Comparison of ENCODE assay signal across 14 cellular contexts in the genomic region with DNA sequence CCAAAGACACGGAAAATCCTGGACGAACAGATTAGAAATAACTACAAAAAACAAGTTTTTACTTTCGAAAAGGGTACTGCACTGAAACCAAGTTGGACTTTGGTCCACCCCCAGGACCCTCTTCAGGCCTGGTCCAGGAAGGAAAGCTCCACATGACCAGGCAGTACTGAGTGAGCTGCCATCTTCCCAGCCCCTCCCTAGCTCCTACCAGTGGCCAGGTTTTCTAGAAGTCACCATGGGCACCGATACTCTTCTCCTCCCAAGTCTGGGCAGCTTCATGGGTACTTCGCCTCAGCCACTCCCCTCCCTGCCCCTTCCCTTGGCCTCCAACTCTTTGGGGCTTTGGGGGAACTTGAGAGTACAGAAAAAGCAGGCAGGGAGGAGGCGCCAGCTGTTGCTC. TPM values are rescaled to one million over a fixed set of nuclear protein-coding genes. Genes with fewer than 3 reads are reported as not detected.
A peak's percentile ranks its signal among the peaks of the same experiment; 100 is the strongest.
DNase-seq lines count a peak whose midpoint lies in the region; ATAC-seq and TF ChIP-seq lines count a peak whose summit lies in the region.
"Had no signal": no experiment of that assay in that cellular context is flagged by ENCODE, and none has a peak within 500 bp of the region (broad histone marks: within the 10 kb centered on the region; RNA-seq: fewer than 3 reads in every experiment).

No MANE protein-coding gene starts in this region.

- POLR2A ChIA-PET in activated CD4-positive, alpha-beta T cell treated with anti-CD3 and anti-CD28 coated beads for 36 hours (lab: Charles Lee): interaction anchor here (1.0 to 1.6 kb wide), 3 partner anchors 19 to 72 kb away, joined by 3 to 5 read pairs (median 5); no protein-coding TSS in a partner anchor

- peak; percentile 22 for DNase-seq in activated CD4-positive, alpha-beta T cell treated with anti-CD3 and anti-CD28 coated beads for 36 hours
- no peak for DNase-seq in activated CD4-positive, alpha-beta T cell treated with anti-CD3 and anti-CD28 coated beads, Interleukin-2, amount 50 U/mL, for 4 hours
- DNase-seq in esophagus squamous epithelium (lab: John Stamatoyannopoulos, UW): no peak
- DNase-seq in stimulated activated naive CD8-positive, alpha-beta T cell treated with anti-CD3 and anti-CD28 coated beads, Interleukin-15, amount 100 ng/mL, for 72 hours: no peak
- DNase-seq in NCI-H345 (lab: John Stamatoyannopoulos, UW): no peak
- DNase-seq: brain microvascular endothelial cell; Calu3; NCI-H2081; NCI-H748 treated with DMSO at 0.1 percent for 48 hours; stimulated activated CD4-positive, alpha-beta T cell treated with anti-CD3 and anti-CD28 coated beads, Interleukin-4, amount 100 ng/mL, for 1 hour had no signal

- H3K27me3 Mint-ChIP-seq in activated CD4-positive, alpha-beta T cell treated with anti-CD3 and anti-CD28 coated beads for 36 hours: no peaks in the 10 kb centered on the region
- no peaks in the 10 kb centered on the region for H3K27me3 Mint-ChIP-seq in stimulated activated naive CD8-positive, alpha-beta T cell treated with anti-CD3 and anti-CD28 coated beads, Interleukin-15, amount 100 ng/mL, for 72 hours

- peaks cover 17% of the 10 kb centered on the region for H3K36me3 ChIP-seq in SU-DHL-6 (ENCODE audit: low read length)
- H3K36me3 ChIP-seq in esophagus squamous epithelium: peaks cover 12 to 78% (median 24%) of the 10 kb centered on the region in 3 donors

- no peak overlapping the region for H2AFZ ChIP-seq in SU-DHL-6 (ENCODE audit: low read depth, low read length, severe bottlenecking)

- H3K9me3 ChIP-seq in SU-DHL-6 (ENCODE audit: insufficient read depth, low read length) (no peaks in the 10 kb centered on the region), esophagus squamous epithelium (no peaks in the 10 kb centered on the region)

- no peaks in the 10 kb centered on the region for H3K9me3 Mint-ChIP-seq in activated CD4-positive, alpha-beta T cell treated with anti-CD3 and anti-CD28 coated beads for 36 hours (ENCODE audit: low read depth)
- peaks cover 0 to 4% of the 10 kb centered on the region in 2 donors for H3K9me3 Mint-ChIP-seq in stimulated activated naive CD8-positive, alpha-beta T cell treated with anti-CD3 and anti-CD28 coated beads, Interleukin-15, amount 100 ng/mL, for 72 hours

- WGBS in esophagus squamous epithelium, 2 donors: 65 to 90% methylated on average over 3 of the region's 6 CpGs

- TF ChIP-seq POLR2A in esophagus squamous epithelium (IDR thresholded peaks at IDR 0.05): no peak

- H4K20me1 ChIP-seq in SU-DHL-6 (ENCODE audit: low read depth, low read length): no peaks in the 10 kb centered on the region

- no peaks in the 10 kb centered on the region for H3K9me2 ChIP-seq in SU-DHL-6 (replicated peaks; ENCODE audit: insufficient read depth, low read length)

- H3K27me3 ChIP-seq in SU-DHL-6 (ENCODE audit: low read length) (no peaks in the 10 kb centered on the region), esophagus squamous epithelium (no peaks in the 10 kb centered on the region)
- H3K27me3 ChIP-seq: brain microvascular endothelial cell had no signal

- no peak overlapping the region for H3K4me2 ChIP-seq in SU-DHL-6 (ENCODE audit: low read depth, low read length, poor library complexity, severe bottlenecking)

- peaks cover 91% of the 10 kb centered on the region for H3K4me1 Mint-ChIP-seq in activated CD4-positive, alpha-beta T cell treated with anti-CD3 and anti-CD28 coated beads for 36 hours
- H3K4me1 Mint-ChIP-seq in stimulated activated naive CD8-positive, alpha-beta T cell treated with anti-CD3 and anti-CD28 coated beads, Interleukin-15, amount 100 ng/mL, for 72 hours: peaks cover 94% of the 10 kb centered on the region

- TF ChIP-seq CTCF in SU-DHL-6 (IDR thresholded peaks at IDR 0.05; ENCODE audit: insufficient read depth, low read length, poor library complexity, severe bottlenecking) (no peak), esophagus squamous epithelium (IDR thresholded peaks at IDR 0.05) (no peak)

- peaks cover 29% of the 10 kb centered on the region for H3K79me2 ChIP-seq in SU-DHL-6 (ENCODE audit: insufficient read depth, low read length)

- H3K36me3 Mint-ChIP-seq in activated CD4-positive, alpha-beta T cell treated with anti-CD3 and anti-CD28 coated beads for 36 hours (ENCODE audit: low read depth): peaks cover 91% of the 10 kb centered on the region

- peak overlapping the region; percentile 88 for H3K27ac ChIP-seq in SU-DHL-6 (ENCODE audit: low read depth, low read length)
- peak overlapping the region in 3 of 4 donors; percentile 30 to 56 (median 47) for H3K27ac ChIP-seq in esophagus squamous epithelium
- H3K27ac ChIP-seq: brain microvascular endothelial cell had no signal

- CTCF ChIA-PET in activated CD4-positive, alpha-beta T cell treated with anti-CD3 and anti-CD28 coated beads for 36 hours (lab: Charles Lee): interaction anchor here (0.5 to 8.6 kb wide), 16 partner anchors 12 to 190 kb away, joined by 3 to 200 read pairs (median 4); partner anchors contain the start of genes CD27, MRPL51 and TAPBPL

- H3K9ac ChIP-seq in SU-DHL-6 (ENCODE audit: low read length): no peak overlapping the region

- peaks cover 47% of the 10 kb centered on the region for H3F3A ChIP-seq in SU-DHL-6 (ENCODE audit: insufficient read depth)

- no peak for ATAC-seq in activated CD4-positive, alpha-beta T cell treated with anti-CD3 and anti-CD28 coated beads for 36 hours
- ATAC-seq in stimulated activated naive CD8-positive, alpha-beta T cell treated with anti-CD3 and anti-CD28 coated beads, Interleukin-15, amount 100 ng/mL, for 72 hours: no peak
- ATAC-seq in GM18873 (IDR thresholded peaks at IDR 0.05; ENCODE audit: low FRiP score, unreplicated experiment) (no peak), HG03342 (IDR thresholded peaks at IDR 0.05; ENCODE audit: unreplicated experiment) (no peak)

- H3K4me3 Mint-ChIP-seq in activated CD4-positive, alpha-beta T cell treated with anti-CD3 and anti-CD28 coated beads for 36 hours: peak overlapping the region; percentile 75
- H3K4me3 Mint-ChIP-seq in stimulated activated naive CD8-positive, alpha-beta T cell treated with anti-CD3 and anti-CD28 coated beads, Interleukin-15, amount 100 ng/mL, for 72 hours: peak overlapping the region; percentile 83 to 85

- H3K27ac Mint-ChIP-seq in activated CD4-positive, alpha-beta T cell treated with anti-CD3 and anti-CD28 coated beads for 36 hours: peak overlapping the region; percentile 100
- H3K27ac Mint-ChIP-seq in stimulated activated naive CD8-positive, alpha-beta T cell treated with anti-CD3 and anti-CD28 coated beads, Interleukin-15, amount 100 ng/mL, for 72 hours: peak overlapping the region; percentile 83 to 97

- intact Hi-C loops in activated CD4-positive, alpha-beta T cell treated with anti-CD3 and anti-CD28 coated beads for 36 hours (cut with DNase I, micrococcal nuclease): loop anchor here (2.0 kb wide), 2 partner anchors 69 to 127 kb away; no protein-coding TSS in a partner anchor
- intact Hi-C loops in esophagus squamous epithelium (cut with DNase I): loop anchor here (5.0 to 10.0 kb wide), 2 partner anchors 37 to 139 kb away; no protein-coding TSS in a partner anchor

- peaks cover 0 to 76% (median 34%) of the 10 kb centered on the region in 3 donors for H3K4me1 ChIP-seq in esophagus squamous epithelium

- H3K4me3 ChIP-seq in SU-DHL-6 (ENCODE audit: insufficient read depth, low read length, poor library complexity, severe bottlenecking) (no peak overlapping the region), esophagus squamous epithelium (no peak overlapping the region)

RNA-seq across cellular contexts. Expression of gene VAMP1, which starts 6.6 kb away (rescaled TPM):
- 10 to 100 TPM; 34.5 to 52.3 TPM for total RNA-seq in activated CD4-positive, alpha-beta T cell treated with anti-CD3 and anti-CD28 coated beads for 36 hours
- total RNA-seq in esophagus squamous epithelium: 1 to 10 TPM; 1.2 to 9.1 (median 5.1) TPM

RNA-seq across cellular contexts. Expression of gene TAPBPL, which starts 12.0 kb away (rescaled TPM):
- total RNA-seq in activated CD4-positive, alpha-beta T cell treated with anti-CD3 and anti-CD28 coated beads for 36 hours: 10 to 100 TPM; 27.4 to 40.8 TPM
- 10 to 100 TPM in 3 of 4 donors, 1 to 10 TPM in 1; 7.7 to 25.6 (median 18.2) TPM for total RNA-seq in esophagus squamous epithelium

RNA-seq across cellular contexts. Expression of gene CD27, which starts 19.1 kb away (rescaled TPM):
- total RNA-seq in activated CD4-positive, alpha-beta T cell treated with anti-CD3 and anti-CD28 coated beads for 36 hours: 100 to 1,000 TPM in 1 of 2 experiments, 10 to 100 TPM in 1; 85.4 to 116 TPM
- total RNA-seq in esophagus squamous epithelium: 1 to 10 TPM in 3 of 4 donors, under 1 TPM in 1; 0.49 to 4.2 (median 2.9) TPM
- total RNA-seq: Calu3, MCF 10A had no signal

RNA-seq across cellular contexts. Expression of gene MRPL51, which starts 29.2 kb away (rescaled TPM):
- 100 to 1,000 TPM; 232 to 275 TPM for total RNA-seq in activated CD4-positive, alpha-beta T cell treated with anti-CD3 and anti-CD28 coated beads for 36 hours
- 10 to 100 TPM; 36.3 to 95.5 (median 72.6) TPM for total RNA-seq in esophagus squamous epithelium

RNA-seq across cellular contexts. Expression of gene NCAPD2, which starts 30.0 kb away (rescaled TPM):
- total RNA-seq in activated CD4-positive, alpha-beta T cell treated with anti-CD3 and anti-CD28 coated beads for 36 hours: 100 to 1,000 TPM; 199 to 210 TPM
- 10 to 100 TPM; 25.6 to 73.2 (median 55.9) TPM for total RNA-seq in esophagus squamous epithelium

Comparison
In these comparisons a context has a peak if more than half of its experiments do, and no peak if none do; other contexts are left out.
1. RNA of gene CD27, which starts 19.1 kb away (total RNA-seq): 85.4 to 116 TPM in activated CD4-positive, alpha-beta T cell treated with anti-CD3 and anti-CD28 coated beads for 36 hours; 0.49 to 4.2 TPM in esophagus squamous epithelium; every median in the first group is over 10 times any median in the second.